In genomic region chr22:41561788-41562187, GRCh38 we compare ENCODE assay signal across 11 cellular contexts. TPM values are rescaled to one million over a fixed set of nuclear protein-coding genes. Genes with fewer than 3 reads are reported as not detected.
DNase-seq lines count a peak whose midpoint lies in the region; ATAC-seq, FAIRE-seq and TF ChIP-seq lines count a peak whose summit lies in the region.
"Had no signal": no experiment of that assay in that cellular context is flagged by ENCODE, and none has a peak within 500 bp of the region (broad histone marks: within the 10 kb centered on the region; RNA-seq: fewer than 3 reads in every experiment).

No MANE protein-coding gene starts in this region.

- H3K4me3 ChIP-seq in A549, result no peak overlapping the region
- peak overlapping the region; percentile 60 for H3K4me3 ChIP-seq in SJCRH30
- H3K4me3 ChIP-seq in gastroesophageal sphincter, result peak overlapping the region in 1 of 2 donors; percentile 46
- H3K4me3 ChIP-seq in neuronal stem cell (ENCODE audit: low read length in 2 of 2), result no peak overlapping the region

- peak overlapping the region; percentile 63 to 82; a peak in 5 of 6 replicates for H3K27ac ChIP-seq in A549
- H3K27ac ChIP-seq in SJCRH30, result peak overlapping the region; percentile 64
- peak overlapping the region in 3 of 4 donors; percentile 68 to 82 (median 74) for H3K27ac ChIP-seq in gastroesophageal sphincter
- no peak overlapping the region for H3K27ac ChIP-seq in neuronal stem cell (replicated peaks; ENCODE audit: low read length)

- H3K27me3 ChIP-seq in SJCRH30, result no peaks in the 10 kb centered on the region
- no peaks in the 10 kb centered on the region for H3K27me3 ChIP-seq in gastroesophageal sphincter
- H3K27me3 ChIP-seq in neuronal stem cell (ENCODE audit: control insufficient read depth in 3 of 3, insufficient read depth in 3 of 3, low read depth in 1 of 3, low read length in 3 of 3), result peaks cover 0 to 6% (median 0%) of the 10 kb centered on the region in 3 experiments

- CTCF ChIA-PET in A549 (lab: Yijun Ruan, JAX), result interaction anchor here (1.1 to 1.8 kb wide), 4 partner anchors 13 to 35 kb away, joined by 3 to 8 read pairs (median 4); partner anchors contain the start of gene POLR3H

- POLR2A ChIA-PET in A549 (lab: Yijun Ruan, JAX), result no interaction called here

- TF ChIP-seq RAD21 in A549 (conservative IDR thresholded peaks at IDR 0.05 in 1 of 2, IDR thresholded peaks at IDR 0.05 in 1 of 2), result no peak

- TF ChIP-seq POLR2A in A549 (IDR thresholded peaks at IDR 0.05; ENCODE audit: low read length) (no peak), gastroesophageal sphincter (IDR thresholded peaks at IDR 0.05) (no peak)

- H3K4me1 ChIP-seq in A549 (peaks cover 61% of the 10 kb centered on the region), SJCRH30 (peaks cover 54% of the 10 kb centered on the region), gastroesophageal sphincter (peaks cover 0 to 88% (median 16%) of the 10 kb centered on the region in 3 donors), neuronal stem cell (ENCODE audit: control insufficient read depth in 2 of 2, insufficient read depth in 1 of 2, low read depth in 1 of 2, low read length in 2 of 2) (peaks cover 24 to 48% of the 10 kb centered on the region in 2 donors)

- ATAC-seq in A549 (no peak), gastroesophageal sphincter (no peak), HG03460 (IDR thresholded peaks at IDR 0.05; ENCODE audit: unreplicated experiment) (no peak)

- H3K4me2 ChIP-seq in A549 (peak overlapping the region; percentile 64), neuronal stem cell (ENCODE audit: insufficient read depth, low read length, poor library complexity, severe bottlenecking) (no peak overlapping the region)

- H3K4ac ChIP-seq in neuronal stem cell (ENCODE audit: low read length), result no peak overlapping the region

- no peak for FAIRE-seq in A549 (lab: Jason Lieb, UNC)

- H3K9me3 ChIP-seq in A549 (no peaks in the 10 kb centered on the region), SJCRH30 (replicated peaks) (no peaks in the 10 kb centered on the region), gastroesophageal sphincter (no peaks in the 10 kb centered on the region), neuronal stem cell (replicated peaks in 1 of 2; ENCODE audit: control insufficient read depth in 2 of 2, insufficient read depth in 1 of 2, low read depth in 1 of 2, low read length in 2 of 2) (no peaks in the 10 kb centered on the region)

- H4K91ac ChIP-seq in neuronal stem cell (ENCODE audit: low read depth, low read length, poor library complexity), result no peak overlapping the region

- no peak overlapping the region for H2BK5ac ChIP-seq in neuronal stem cell (ENCODE audit: low read length)

- H3K36me3 ChIP-seq in SJCRH30, result peaks cover 2% of the 10 kb centered on the region; the same call in 1 of the 2 replicates
- H3K36me3 ChIP-seq in gastroesophageal sphincter, result no peaks in the 10 kb centered on the region
- no peaks in the 10 kb centered on the region for H3K36me3 ChIP-seq in neuronal stem cell (replicated peaks in 1 of 2; ENCODE audit: control insufficient read depth in 2 of 2, insufficient read depth in 2 of 2, low read length in 2 of 2)

- H3K14ac ChIP-seq in neuronal stem cell (ENCODE audit: low read length), result no peak overlapping the region

- H3K23ac ChIP-seq in neuronal stem cell (ENCODE audit: low read depth, low read length, poor library complexity), result no peak overlapping the region

- no peak overlapping the region for H3K9ac ChIP-seq in neuronal stem cell (ENCODE audit: low read depth, low read length, poor library complexity)

- no peaks in the 10 kb centered on the region for H3K79me1 ChIP-seq in neuronal stem cell (ENCODE audit: low read depth, low read length)

- no peak overlapping the region for H2BK120ac ChIP-seq in neuronal stem cell (ENCODE audit: low read depth, low read length)

- WGBS in A549 (ENCODE audit: missing lambda C conversion rate), result 77% methylated on average over 4 of the region's 5 CpGs
- 60% methylated on average over 1 of the region's 5 CpGs; no CpG with 5 or more reads in 1 of the 2 donors for WGBS in gastroesophageal sphincter (ENCODE audit: low coverage in 1 of 2), 2 donors
- no CpG with 5 or more reads among the region's 5 CpGs for WGBS in neuronal stem cell (ENCODE audit: extremely low coverage in 2 of 2, insufficient read length in 2 of 2, insufficient replicate concordance in 1 of 2), 2 donors

- TF ChIP-seq CTCF in A549 (IDR thresholded peaks at IDR 0.05) (no peak), gastroesophageal sphincter (IDR thresholded peaks at IDR 0.05) (no peak)

- H2BK15ac ChIP-seq in neuronal stem cell (ENCODE audit: low read length), result peak overlapping the region; percentile 65

- no peak for TF ChIP-seq EP300 in A549 (IDR thresholded peaks at IDR 0.05)
- no peak for TF ChIP-seq EP300 in gastroesophageal sphincter (IDR thresholded peaks at IDR 0.05)

- DNase-seq in A549 (ENCODE audit: low read depth in 1 of 2, low spot score in 1 of 2) (no peak), SJCRH30 (no peak), neuronal stem cell (ENCODE audit: low spot score) (no peak), DMS 273 treated with DMSO at 0.1 percent for 48 hours (lab: John Stamatoyannopoulos, UW) (no peak), EL (no peak)
- DNase-seq in activated CD4-positive, CD25-positive, alpha-beta regulatory T cell treated with anti-CD3 and anti-CD28 coated beads, Interleukin-2, amount 50 U/mL, for 72 hours, result no peak
- DNase-seq: activated CD4-positive, alpha-beta T cell treated with anti-CD3 and anti-CD28 coated beads, Interleukin-2, amount 50 U/mL, for 4 hours had no signal

- peak overlapping the region; percentile 94 for H2AFZ ChIP-seq in neuronal stem cell (ENCODE audit: low read length)

- H2BK12ac ChIP-seq in neuronal stem cell (ENCODE audit: low read length), result no peak overlapping the region

- H3K18ac ChIP-seq in neuronal stem cell (ENCODE audit: low read length), result no peak overlapping the region

- H2AK5ac ChIP-seq in neuronal stem cell (ENCODE audit: low read depth, low read length), result no peak overlapping the region

- H4K8ac ChIP-seq in neuronal stem cell (ENCODE audit: low read depth, low read length), result no peak overlapping the region

TF ChIP-seq in A549, 52 proteins besides CTCF, POLR2A, EP300 and RAD21 (continues in another document):
- no peak for TF ChIP-seq NPAS2 (CRISPR knock-in tag; IDR thresholded peaks at IDR 0.05; ENCODE audit: borderline replicate concordance)
- no peak for TF ChIP-seq ZFP36 (IDR thresholded peaks at IDR 0.05; ENCODE audit: borderline replicate concordance, partially characterized antibody)
- no peak for TF ChIP-seq ZC3H11A (IDR thresholded peaks at IDR 0.05)
- TF ChIP-seq MYC (IDR thresholded peaks at IDR 0.05; ENCODE audit: borderline replicate concordance, low read length), result no peak
- TF ChIP-seq CEBPB (IDR thresholded peaks at IDR 0.05), result no peak
- TF ChIP-seq RFX5 (IDR thresholded peaks at IDR 0.05), result no peak

RNA-seq across cellular contexts. Expression of gene CSDC2, which starts 1.0 kb away (rescaled TPM):
- polyA plus RNA-seq in A549 (2011; rRNA removed) (0.45 and 0.54 TPM in 2 replicates), A549 (2017; fragmentation: RNase III; extraction: RNeasy Plus Mini Kit Qiagen cat#74134 plus additional on column Dnase treatment) (1.7 to 2.8 TPM (median 2.6 TPM) in 3 replicates)
- polyA plus RNA-seq in A549 (2012; cell fraction: cytosol; rRNA removed), result 0.62 and 0.89 TPM in 2 replicates
- 1.3 and 1.5 TPM in 2 replicates for polyA plus RNA-seq in A549 (2012; cell fraction: nucleus; rRNA removed)
- polyA minus RNA-seq in A549 (2011; rRNA and poly(A)+ RNA removed), result 0.17 and 0.54 TPM in 2 replicates
- 3.1 and 3.7 TPM in 2 replicates for total RNA-seq in SJCRH30 (2014; rRNA removed; shearing (Covaris generic))
- total RNA-seq in gastroesophageal sphincter, result 10 to 100 TPM in 1 of 4 donors, 1 to 10 TPM in 3; 3.0 to 22.2 (median 5.8) TPM
- 1.4 TPM for polyA plus RNA-seq in neuronal stem cell (2013, experiment 1 of 2)
- 1.4 TPM for polyA plus RNA-seq in neuronal stem cell (2013, experiment 2 of 2)
- total RNA-seq: OCI-LY7; T-helper 1 cell treated with Interleukin-12 subunit alpha and Interleukin-12 subunit beta and Interleukin-4 antibody, amounts not matched to agents 30 ng/mL and 1 ng/mL, for 36 hours had no signal

RNA-seq across cellular contexts. Expression of gene POLR3H, which starts 17.5 kb away (rescaled TPM):
- polyA plus RNA-seq in A549 (2011; rRNA removed), result 24.5 and 26.0 TPM in 2 replicates
- 50.6 TPM in 2 replicates for polyA plus RNA-seq in A549 (2012; cell fraction: cytosol; rRNA removed)
- 37.0 and 41.9 TPM in 2 replicates for polyA plus RNA-seq in A549 (2012; cell fraction: nucleus; rRNA removed)
- 26.1 to 27.7 TPM (median 27.5 TPM) in 3 replicates for polyA plus RNA-seq in A549 (2017; fragmentation: RNase III; extraction: RNeasy Plus Mini Kit Qiagen cat#74134 plus additional on column Dnase treatment)
- polyA minus RNA-seq in A549 (2011; rRNA and poly(A)+ RNA removed), result 19.9 and 33.9 TPM in 2 replicates
- 12.9 and 14.7 TPM in 2 replicates for total RNA-seq in SJCRH30 (2014; rRNA removed; shearing (Covaris generic))
- 10 to 100 TPM; 17.7 to 27.0 (median 23.4) TPM for total RNA-seq in gastroesophageal sphincter
- 16.8 TPM for polyA plus RNA-seq in neuronal stem cell (2013, experiment 1 of 2)
- 16.3 TPM for polyA plus RNA-seq in neuronal stem cell (2013, experiment 2 of 2)

RNA-seq across cellular contexts. Expression of gene PMM1, which starts 27.9 kb away (rescaled TPM):
- polyA plus RNA-seq in A549 (2011; rRNA removed) (26.2 and 28.7 TPM in 2 replicates), A549 (2017; fragmentation: RNase III; extraction: RNeasy Plus Mini Kit Qiagen cat#74134 plus additional on column Dnase treatment) (21.3 to 25.1 TPM (median 23.5 TPM) in 3 replicates)
- 35.3 and 38.7 TPM in 2 replicates for polyA plus RNA-seq in A549 (2012; cell fraction: cytosol; rRNA removed)
- 55.2 and 65.3 TPM in 2 replicates for polyA plus RNA-seq in A549 (2012; cell fraction: nucleus; rRNA removed)
- 16.5 and 18.0 TPM in 2 replicates for polyA minus RNA-seq in A549 (2011; rRNA and poly(A)+ RNA removed)
- 9.9 and 10.3 TPM in 2 replicates for total RNA-seq in SJCRH30 (2014; rRNA removed; shearing (Covaris generic))
- 10 to 100 TPM; 32.7 to 42.5 (median 37.1) TPM for total RNA-seq in gastroesophageal sphincter
- 13.7 TPM for polyA plus RNA-seq in neuronal stem cell (2013, experiment 1 of 2)
- 12.6 TPM for polyA plus RNA-seq in neuronal stem cell (2013, experiment 2 of 2)

RNA-seq across cellular contexts. Expression of gene DESI1, which starts 59.1 kb away (rescaled TPM):
- polyA plus RNA-seq in A549 (2011; rRNA removed) (19.4 and 22.7 TPM in 2 replicates), A549 (2017; fragmentation: RNase III; extraction: RNeasy Plus Mini Kit Qiagen cat#74134 plus additional on column Dnase treatment) (13.9 to 17.1 TPM (median 14.9 TPM) in 3 replicates)
- polyA plus RNA-seq in A549 (2012; cell fraction: cytosol; rRNA removed), result 10.0 and 14.7 TPM in 2 replicates
- polyA plus RNA-seq in A549 (2012; cell fraction: nucleus; rRNA removed), result 16.4 and 20.8 TPM in 2 replicates
- 24.7 and 24.9 TPM in 2 replicates for polyA minus RNA-seq in A549 (2011; rRNA and poly(A)+ RNA removed)
- total RNA-seq in SJCRH30 (2014; rRNA removed; shearing (Covaris generic)), result 21.4 and 22.1 TPM in 2 replicates
- total RNA-seq in gastroesophageal sphincter, result 10 to 100 TPM; 18.2 to 77.7 (median 21.4) TPM
- 23.6 TPM for polyA plus RNA-seq in neuronal stem cell (2013, experiment 1 of 2)
- polyA plus RNA-seq in neuronal stem cell (2013, experiment 2 of 2), result 24.6 TPM

RNA-seq across cellular contexts. Expression of gene XRCC6, which starts 59.3 kb away (rescaled TPM):
- 139 and 189 TPM in 2 replicates for polyA plus RNA-seq in A549 (2011; rRNA removed)
- 121 and 126 TPM in 2 replicates for polyA plus RNA-seq in A549 (2012; cell fraction: cytosol; rRNA removed)
- polyA plus RNA-seq in A549 (2012; cell fraction: nucleus; rRNA removed), result 84.5 and 142 TPM in 2 replicates
- 556 to 624 TPM (median 577 TPM) in 3 replicates for polyA plus RNA-seq in A549 (2017; fragmentation: RNase III; extraction: RNeasy Plus Mini Kit Qiagen cat#74134 plus additional on column Dnase treatment)
- 119 and 140 TPM in 2 replicates for polyA minus RNA-seq in A549 (2011; rRNA and poly(A)+ RNA removed)
- 528 and 532 TPM in 2 replicates for total RNA-seq in SJCRH30 (2014; rRNA removed; shearing (Covaris generic))
- total RNA-seq in gastroesophageal sphincter, result 100 to 1,000 TPM; 236 to 277 (median 258) TPM
- polyA plus RNA-seq in neuronal stem cell (2013, experiment 1 of 2), result 314 TPM
- 306 TPM for polyA plus RNA-seq in neuronal stem cell (2013, experiment 2 of 2)
